ENCODE assay signal across 8 cellular contexts in the genomic region with DNA sequence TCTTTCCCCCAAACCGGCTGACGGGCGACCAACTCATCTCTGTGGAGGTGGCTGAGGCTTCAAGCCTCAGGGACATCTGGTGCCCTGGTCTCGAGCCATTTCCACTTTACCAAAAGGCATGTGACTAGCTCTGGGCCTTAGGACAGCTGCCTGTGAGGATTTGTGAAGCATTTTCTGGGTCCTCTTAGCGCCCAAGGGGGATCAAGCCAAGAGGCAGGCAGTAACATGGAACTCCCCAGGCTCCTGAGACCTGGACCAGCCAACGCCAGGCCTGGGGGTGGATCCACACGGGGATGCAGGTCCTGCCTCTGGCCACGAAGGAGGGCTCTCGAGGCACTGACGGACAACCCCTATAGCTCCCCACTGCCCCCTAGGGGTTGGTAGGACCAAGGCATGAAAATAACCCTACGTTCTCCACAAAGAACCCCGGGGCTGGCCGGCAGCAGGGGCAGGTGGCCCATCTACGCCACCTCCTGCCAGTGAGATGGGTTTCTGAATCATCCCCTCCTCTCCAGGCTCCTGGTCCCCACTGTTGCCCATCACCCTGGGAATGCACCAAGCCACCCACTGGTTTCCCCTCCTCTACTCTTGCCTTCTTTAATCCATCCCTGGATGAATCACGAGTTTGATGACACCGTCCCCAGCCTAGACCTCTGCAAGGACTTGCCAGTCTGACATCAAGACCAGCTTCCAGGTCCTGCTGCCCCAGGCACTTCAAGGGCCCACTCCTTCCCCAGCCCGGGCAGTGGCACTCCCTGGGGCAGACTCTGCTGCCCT. TPM values are rescaled to one million over a fixed set of nuclear protein-coding genes. Genes with fewer than 3 reads are reported as not detected.
DNase-seq lines count a peak whose midpoint lies in the region; ATAC-seq, FAIRE-seq and TF ChIP-seq lines count a peak whose summit lies in the region.

No MANE protein-coding gene starts in this region.

- ATAC-seq in left colon (peak; percentile 52), HG03039 (IDR thresholded peaks at IDR 0.05; ENCODE audit: unreplicated experiment) (no peak)

- H3K4me3 Mint-ChIP-seq in MCF 10A (ENCODE audit: unreplicated experiment): no peak overlapping the region
- H3K4me3 Mint-ChIP-seq in CD8-positive, alpha-beta memory T cell: no peak overlapping the region

- no peak overlapping the region for H3K27ac Mint-ChIP-seq in MCF 10A (ENCODE audit: low read depth, unreplicated experiment)
- no peak overlapping the region for H3K27ac Mint-ChIP-seq in CD8-positive, alpha-beta memory T cell

- H3K27me3 ChIP-seq in CD8-positive, alpha-beta memory T cell (ENCODE audit: insufficient read depth, low read length, poor library complexity, severe bottlenecking): no peaks in the 10 kb centered on the region

- H3K4me3 ChIP-seq in CD8-positive, alpha-beta memory T cell (ENCODE audit: low read length): no peak overlapping the region

- no peaks in the 10 kb centered on the region for H3K9me3 ChIP-seq in CD8-positive, alpha-beta memory T cell (ENCODE audit: low read length)

- no peak for FAIRE-seq in urothelium cell line (lab: Jason Lieb, UNC)

- intact Hi-C loops in MCF 10A (cut with micrococcal nuclease) (no loop called here), left colon (cut with DNase I, micrococcal nuclease) (no loop called here)

- H3K36me3 Mint-ChIP-seq in MCF 10A (ENCODE audit: insufficient read depth, unreplicated experiment): peaks cover 48% of the 10 kb centered on the region
- H3K36me3 Mint-ChIP-seq in CD8-positive, alpha-beta memory T cell: peaks cover 0 to 38% (median 3%) of the 10 kb centered on the region in 3 donors

- CTCF ChIA-PET in MCF 10A (lab: Yijun Ruan, JAX): interaction anchor here (0.6 to 0.9 kb wide), 3 partner anchors 12 to 601 kb away, joined by 3 to 4 read pairs (median 4); no protein-coding TSS in a partner anchor
- CTCF ChIA-PET in CD8-positive, alpha-beta memory T cell (lab: Charles Lee): interaction anchor here (1.0 kb wide), 1 partner anchor 12 kb away, joined by 3 read pairs; no protein-coding TSS in a partner anchor

- no peaks in the 10 kb centered on the region for H3K27me3 Mint-ChIP-seq in MCF 10A (ENCODE audit: insufficient read depth, unreplicated experiment)
- peaks cover 0 to 3% of the 10 kb centered on the region in 2 donors for H3K27me3 Mint-ChIP-seq in CD8-positive, alpha-beta memory T cell

- BruUV-seq in MCF 10A (replicated peaks; lab: Mats Ljungman, UMichigan): no TSS peak

- POLR2A ChIA-PET in MCF 10A (lab: Yijun Ruan, JAX): no interaction called here
- POLR2A ChIA-PET in CD8-positive, alpha-beta memory T cell (lab: Charles Lee): no interaction called here

- no peak for TF ChIP-seq CTCF in MCF 10A (IDR thresholded peaks at IDR 0.05; ENCODE audit: unreplicated experiment)

- H3K9me3 Mint-ChIP-seq in MCF 10A (ENCODE audit: unreplicated experiment): no peaks in the 10 kb centered on the region
- no peaks in the 10 kb centered on the region for H3K9me3 Mint-ChIP-seq in CD8-positive, alpha-beta memory T cell

- no peaks in the 10 kb centered on the region for H3K4me1 Mint-ChIP-seq in MCF 10A (ENCODE audit: insufficient read depth, unreplicated experiment)
- H3K4me1 Mint-ChIP-seq in CD8-positive, alpha-beta memory T cell: no peaks in the 10 kb centered on the region

- peak; percentile 21 for DNase-seq in activated T-cell treated with anti-CD3 and anti-CD28 coated beads for 48 hours (ENCODE audit: low read depth)
- DNase-seq in activated T-cell treated with anti-CD3 and anti-CD28 coated beads for 4 hours: no peak
- DNase-seq in NCI-H510A (lab: John Stamatoyannopoulos, UW): peak; percentile 32
- DNase-seq in MCF 10A (ENCODE audit: unreplicated experiment): peak; percentile 53
- peak; percentile 37 to 44 for DNase-seq in left colon
- peak; percentile 31 for DNase-seq in urothelium cell line (ENCODE audit: low spot score)
- DNase-seq in CD8-positive, alpha-beta memory T cell: no peak

- no peaks in the 10 kb centered on the region for H3K36me3 ChIP-seq in CD8-positive, alpha-beta memory T cell (ENCODE audit: insufficient read depth, low read length)

- H3K4me1 ChIP-seq in CD8-positive, alpha-beta memory T cell (ENCODE audit: insufficient read depth, low read length): no peaks in the 10 kb centered on the region

- no peak overlapping the region for H3K27ac ChIP-seq in CD8-positive, alpha-beta memory T cell (ENCODE audit: low read depth, low read length)

RNA-seq across cellular contexts. Expression of a gene that starts 7.0 kb away (rescaled TPM):
- total RNA-seq in MCF 10A (2022) (188 and 231 TPM in 2 replicates), left colon (10 to 100 TPM; 75.5 to 96.0 TPM)
- 10 to 100 TPM; 83.2 to 88.6 TPM for total RNA-seq in CD8-positive, alpha-beta memory T cell
- 146 TPM for polyA plus RNA-seq in CD8-positive, alpha-beta memory T cell

RNA-seq across cellular contexts. Expression of a gene that starts 37.8 kb away (rescaled TPM):
- total RNA-seq in MCF 10A (2022) (2.7 and 3.6 TPM in 2 replicates), left colon (1 to 10 TPM; 9.0 to 9.4 TPM)
- 10 to 100 TPM in 1 of 2 experiments, 1 to 10 TPM in 1; 9.0 to 10.0 TPM for total RNA-seq in CD8-positive, alpha-beta memory T cell
- polyA plus RNA-seq in CD8-positive, alpha-beta memory T cell: 9.6 TPM

RNA-seq across cellular contexts. Expression of a gene that starts 46.5 kb away (rescaled TPM):
- total RNA-seq in MCF 10A (2022) (90.6 and 100 TPM in 2 replicates), left colon (10 to 100 TPM; 59.9 to 72.8 TPM)
- 100 to 1,000 TPM; 105 TPM for total RNA-seq in CD8-positive, alpha-beta memory T cell
- 32.1 TPM for polyA plus RNA-seq in CD8-positive, alpha-beta memory T cell

Comparison
In these comparisons a context has a peak if more than half of its experiments do, and no peak if none do; other contexts are left out.
1. DNase-seq: peak in activated T-cell treated with anti-CD3 and anti-CD28 coated beads for 48 hours (single experiment), NCI-H510A (single experiment), MCF 10A (single experiment), left colon (2 of 2) and urothelium cell line (single experiment); none in activated T-cell treated with anti-CD3 and anti-CD28 coated beads for 4 hours (single experiment) and CD8-positive, alpha-beta memory T cell (0 of 5).